Comparison of ENCODE assay signal across 20 cellular contexts in genomic region chrX:73767017-73767416, GRCh38.
DNase-seq lines count a peak whose midpoint lies in the region; ATAC-seq and TF ChIP-seq lines count a peak whose summit lies in the region.
"Had no signal": no experiment of that assay in that cellular context is flagged by ENCODE, and none has a peak within 500 bp of the region (broad histone marks: within the 10 kb centered on the region; RNA-seq: fewer than 3 reads in every experiment).

No MANE protein-coding gene starts in this region.

- DNase-seq in Karpas-422 (no peak), AG20443 (ENCODE audit: low spot score) (no peak), psoas muscle (no peak), RPMI8226 (no peak)
- DNase-seq: C1 segment of cervical spinal cord; CD4-positive, CD25-positive, alpha-beta regulatory T cell; CD8-positive, alpha-beta memory T cell; COR-L47; DMS 273 treated with DMSO at 0.1 percent for 48 hours; DMS53; GOT3; H7; HFFc6; Kasumi-1 had no signal

- ATAC-seq in GM18868 (IDR thresholded peaks at IDR 0.05; ENCODE audit: unreplicated experiment) (peak; percentile 48), HG03175 (IDR thresholded peaks at IDR 0.05; ENCODE audit: unreplicated experiment) (no peak), psoas muscle (no peak)
- ATAC-seq: HCT116, K562 had no signal

- intact Hi-C loops in psoas muscle (cut with DNase I) = no loop called here

- no peak overlapping the region for H3K9ac ChIP-seq in BLaER1 treated with 17β-estradiol and CSF1 and Interleukin-3, amounts not matched to agents 10 nM and 100 nM
- peak overlapping the region; percentile 57 for H3K9ac ChIP-seq in Karpas-422 (ENCODE audit: low read length)

- no peak overlapping the region for H3K4me3 ChIP-seq in BLaER1 treated with 17β-estradiol and CSF1 and Interleukin-3, amounts not matched to agents 10 nM and 100 nM
- H3K4me3 ChIP-seq in Karpas-422 (ENCODE audit: low read length) = peak overlapping the region; percentile 42
- no peak overlapping the region for H3K4me3 ChIP-seq in psoas muscle
- H3K4me3 ChIP-seq: K562 had no signal

- H3K4me2 ChIP-seq in BLaER1 treated with 17β-estradiol and CSF1 and Interleukin-3, amounts not matched to agents 10 nM and 100 nM = peak overlapping the region in 8 of 11 experiments; percentile 36 to 70 (median 62); a peak in 16 of 22 replicates
- H3K4me2 ChIP-seq in Karpas-422 (ENCODE audit: low read depth, low read length, poor library complexity, severe bottlenecking) = peak overlapping the region; percentile 88

- peak overlapping the region in 5 of 11 experiments; percentile 17 to 64 (median 50); a peak in 8 of 22 replicates for H3K27ac ChIP-seq in BLaER1 treated with 17β-estradiol and CSF1 and Interleukin-3, amounts not matched to agents 10 nM and 100 nM
- H3K27ac ChIP-seq in Karpas-422 (ENCODE audit: low read length) = peak overlapping the region; percentile 99
- H3K27ac ChIP-seq in psoas muscle = no peak overlapping the region
- H3K27ac ChIP-seq: HL-60 had no signal

- H3K79me2 ChIP-seq in Karpas-422 (ENCODE audit: low read length) = no peaks in the 10 kb centered on the region

- H3K9me2 ChIP-seq in Karpas-422 (replicated peaks; ENCODE audit: insufficient read depth, low read length) = no peaks in the 10 kb centered on the region

- no peaks in the 10 kb centered on the region for H4K20me1 ChIP-seq in BLaER1 treated with 17β-estradiol and CSF1 and Interleukin-3, amounts not matched to agents 10 nM and 100 nM
- H4K20me1 ChIP-seq in Karpas-422 (ENCODE audit: insufficient read depth, low read depth, low read length) = no peaks in the 10 kb centered on the region; the same call in 1 of the 2 replicates

- H3K27me3 ChIP-seq in BLaER1 treated with 17β-estradiol and CSF1 and Interleukin-3, amounts not matched to agents 10 nM and 100 nM = no peaks in the 10 kb centered on the region; a peak in 3 of 22 replicates
- H3K27me3 ChIP-seq in Karpas-422 (ENCODE audit: low read length) (no peaks in the 10 kb centered on the region), psoas muscle (ENCODE audit: insufficient read depth in 3 of 3, low read length in 2 of 3) (peaks cover 0 to 53% (median 0%) of the 10 kb centered on the region in 3 donors)

- H3K4me1 ChIP-seq in BLaER1 treated with 17β-estradiol and CSF1 and Interleukin-3, amounts not matched to agents 10 nM and 100 nM = peaks cover 0 to 27% (median 22%) of the 10 kb centered on the region in 10 experiments; a peak in 16 of 20 replicates
- H3K4me1 ChIP-seq in Karpas-422 (ENCODE audit: low read length) = peaks cover 37% of the 10 kb centered on the region
- H3K4me1 ChIP-seq in psoas muscle = no peaks in the 10 kb centered on the region

- H3K9me3 ChIP-seq in BLaER1 treated with 17β-estradiol and CSF1 and Interleukin-3, amounts not matched to agents 10 nM and 100 nM (replicated peaks in 1 of 11) = peaks cover 0 to 19% (median 5%) of the 10 kb centered on the region in 11 experiments; a peak in 7 of 22 replicates
- H3K9me3 ChIP-seq in Karpas-422 (ENCODE audit: low read length) = no peaks in the 10 kb centered on the region
- H3K9me3 ChIP-seq in psoas muscle = no peaks in the 10 kb centered on the region

- TF ChIP-seq CTCF in psoas muscle (IDR thresholded peaks at IDR 0.05) = no peak

- no peaks in the 10 kb centered on the region for H3K36me3 ChIP-seq in BLaER1 treated with 17β-estradiol and CSF1 and Interleukin-3, amounts not matched to agents 10 nM and 100 nM
- no peaks in the 10 kb centered on the region for H3K36me3 ChIP-seq in Karpas-422 (ENCODE audit: insufficient read depth, low read length)
- no peaks in the 10 kb centered on the region for H3K36me3 ChIP-seq in psoas muscle (ENCODE audit: insufficient read depth in 1 of 2, low read depth in 1 of 2)

- no peak overlapping the region for H2AFZ ChIP-seq in Karpas-422 (ENCODE audit: low read length)
